In genomic region chr20:8132632-8133587, GRCh38 we compare ENCODE assay signal across 8 cellular contexts. TPM values are rescaled to one million over a fixed set of nuclear protein-coding genes. Genes with fewer than 3 reads are reported as not detected.
DNase-seq lines count a peak whose midpoint lies in the region; ATAC-seq and TF ChIP-seq lines count a peak whose summit lies in the region.

No MANE protein-coding gene starts in this region.

- ATAC-seq in HG03064 (IDR thresholded peaks at IDR 0.05; ENCODE audit: low read depth, unreplicated experiment) (peak; percentile 3), left ventricle myocardium superior (no peak), GM19455 (IDR thresholded peaks at IDR 0.05; ENCODE audit: unreplicated experiment) (no peak), HG02938 (IDR thresholded peaks at IDR 0.05; ENCODE audit: unreplicated experiment) (no peak)

- H3K4me2 ChIP-seq in BLaER1, result peak overlapping the region; percentile 91

- peak overlapping the region; percentile 75 for H3K4me3 Mint-ChIP-seq in activated naive CD8-positive, alpha-beta T cell treated with anti-CD3 and anti-CD28 coated beads for 36 hours
- peak overlapping the region; percentile 77 for H3K4me3 Mint-ChIP-seq in progenitor cell of endocrine pancreas (ENCODE audit: low read depth)

- H3K27me3 ChIP-seq in BLaER1, result peaks cover 9% of the 10 kb centered on the region; the same call in 1 of the 2 replicates

- H3K36me3 ChIP-seq in BLaER1, result no peaks in the 10 kb centered on the region

- H3K4me1 Mint-ChIP-seq in activated naive CD8-positive, alpha-beta T cell treated with anti-CD3 and anti-CD28 coated beads for 36 hours, result peaks cover 15% of the 10 kb centered on the region
- H3K4me1 Mint-ChIP-seq in progenitor cell of endocrine pancreas (ENCODE audit: low read depth), result peaks cover 7% of the 10 kb centered on the region

- TF ChIP-seq CTCF in progenitor cell of endocrine pancreas (IDR thresholded peaks at IDR 0.05; ENCODE audit: unreplicated experiment), result no peak
- no peak for TF ChIP-seq CTCF in GM10266 (IDR thresholded peaks at IDR 0.05; ENCODE audit: control insufficient read depth, insufficient read depth, low read depth, missing control alignments)

- H3K9ac ChIP-seq in BLaER1, result peak overlapping the region; percentile 82

- H3K36me3 Mint-ChIP-seq in activated naive CD8-positive, alpha-beta T cell treated with anti-CD3 and anti-CD28 coated beads for 36 hours, result no peaks in the 10 kb centered on the region
- peaks cover 2% of the 10 kb centered on the region for H3K36me3 Mint-ChIP-seq in progenitor cell of endocrine pancreas (ENCODE audit: insufficient read depth)

- peak overlapping the region; percentile 77 for H3K27ac ChIP-seq in BLaER1

- H3K4me1 ChIP-seq in BLaER1, result peaks cover 24% of the 10 kb centered on the region

- H3K4me3 ChIP-seq in BLaER1, result peak overlapping the region; percentile 90

- intact Hi-C loops in left ventricle myocardium superior (cut with micrococcal nuclease), result loop anchor here (10.0 kb wide), 1 partner anchor 262 kb away; no protein-coding TSS in a partner anchor

- peaks cover 46% of the 10 kb centered on the region for H3K27me3 Mint-ChIP-seq in activated naive CD8-positive, alpha-beta T cell treated with anti-CD3 and anti-CD28 coated beads for 36 hours
- H3K27me3 Mint-ChIP-seq in progenitor cell of endocrine pancreas, result peaks cover 41% of the 10 kb centered on the region

- no peaks in the 10 kb centered on the region for H4K20me1 ChIP-seq in BLaER1

- no peaks in the 10 kb centered on the region for H3K9me3 ChIP-seq in BLaER1

- DNase-seq in activated naive CD8-positive, alpha-beta T cell treated with anti-CD3 and anti-CD28 coated beads for 36 hours, result no peak
- DNase-seq in left ventricle myocardium superior (peak; percentile 60), progenitor cell of endocrine pancreas (ENCODE audit: low spot score, unreplicated experiment) (peak; percentile 9), GM10266 (ENCODE audit: extremely low spot score) (no peak)

- no peaks in the 10 kb centered on the region for H3K9me3 Mint-ChIP-seq in activated naive CD8-positive, alpha-beta T cell treated with anti-CD3 and anti-CD28 coated beads for 36 hours
- H3K9me3 Mint-ChIP-seq in progenitor cell of endocrine pancreas (ENCODE audit: low read depth), result no peaks in the 10 kb centered on the region

- peak overlapping the region; percentile 6 for H3K27ac Mint-ChIP-seq in activated naive CD8-positive, alpha-beta T cell treated with anti-CD3 and anti-CD28 coated beads for 36 hours
- no peak overlapping the region for H3K27ac Mint-ChIP-seq in progenitor cell of endocrine pancreas

RNA-seq across cellular contexts. Expression of gene PLCB1, which starts 0.8 kb away (rescaled TPM):
- total RNA-seq in activated naive CD8-positive, alpha-beta T cell treated with anti-CD3 and anti-CD28 coated beads for 36 hours, result 1 to 10 TPM; 2.2 to 2.8 TPM
- 7.7 TPM for total RNA-seq in left ventricle myocardium superior
- 16.2 and 18.0 TPM in 2 replicates for total RNA-seq in progenitor cell of endocrine pancreas

Comparison
In these comparisons a context has a peak if more than half of its experiments do, and no peak if none do; other contexts are left out.
1. DNase-seq: peak in left ventricle myocardium superior (single experiment) and progenitor cell of endocrine pancreas (single experiment); none in activated naive CD8-positive, alpha-beta T cell treated with anti-CD3 and anti-CD28 coated beads for 36 hours (single experiment) and GM10266 (single experiment).